ENCODE assay signal across 25 cellular contexts in genomic region chr17:33929181-33929724, GRCh38.
DNase-seq lines count a peak whose midpoint lies in the region; ATAC-seq and TF ChIP-seq lines count a peak whose summit lies in the region.
"Had no signal": no experiment of that assay in that cellular context is flagged by ENCODE, and none has a peak within 500 bp of the region (broad histone marks: within the 10 kb centered on the region; RNA-seq: fewer than 3 reads in every experiment).

No MANE protein-coding gene starts in this region.

- no peak for TF ChIP-seq RAD21 in neural cell (conservative IDR thresholded peaks at IDR 0.05)

- no peaks in the 10 kb centered on the region for H3K27me3 ChIP-seq in neural cell (ENCODE audit: insufficient read depth, low read depth, low read length)
- H3K27me3 ChIP-seq: colonic mucosa, gastrocnemius medialis, right atrium auricular region had no signal

- DNase-seq in NCI-H69 (lab: John Stamatoyannopoulos, UW) (peak; percentile 99), iPS DF 4.7 (ENCODE audit: extremely low read depth, low spot score) (peak; percentile 33), ureter (ENCODE audit: low spot score) (no peak), LoVo (ENCODE audit: low spot score) (no peak), dermis blood vessel endothelial cell (no peak)
- DNase-seq: activated CD4-positive, alpha-beta T cell treated with anti-CD3 and anti-CD28 coated beads, Interleukin-2, amount 50 U/mL, for 1 hour; CD4-positive, CD25-positive, alpha-beta regulatory T cell; colonic mucosa; esophagus squamous epithelium; gastrocnemius medialis; hypothalamus; left cardiac atrium; naive B cell; NCI-H146; NCI-H774; OCI-M1; spleen; stimulated activated CD4-positive, alpha-beta T cell treated with anti-CD3 and anti-CD28 coated beads, Interleukin-4, amount 100 ng/mL, for 4 hours; stimulated activated naive CD4-positive, alpha-beta T cell treated with Interleukin-2 at 50 U/mL for 16 hours had no signal

- H3K27ac ChIP-seq in HEK293 (ENCODE audit: extremely low read depth, low read depth, low read length) (no peak overlapping the region), neural cell (ENCODE audit: low read length) (peak overlapping the region; percentile 39)
- H3K27ac ChIP-seq: colonic mucosa, esophagus squamous epithelium, gastrocnemius medialis, KMS-11, right atrium auricular region, spleen, thoracic aorta had no signal

- H3K79me2 ChIP-seq in neural cell (replicated peaks; ENCODE audit: insufficient read depth, low read length): no peaks in the 10 kb centered on the region

- no peak for TF ChIP-seq EP300 in neural cell (conservative IDR thresholded peaks at IDR 0.05; ENCODE audit: poor library complexity, severe bottlenecking)

- no peaks in the 10 kb centered on the region for H3F3A ChIP-seq in neural cell (ENCODE audit: insufficient read depth, low read length, poor library complexity, severe bottlenecking)

- H3K4me3 ChIP-seq in HEK293 (ENCODE audit: low read depth, low read length) (no peak overlapping the region), neural cell (ENCODE audit: low read length) (peak overlapping the region; percentile 49)
- H3K4me3 ChIP-seq: colonic mucosa, esophagus squamous epithelium, gastrocnemius medialis, right atrium auricular region, spleen, thoracic aorta had no signal

- 0 out of 2 replicates have a peak, but pooled peaks cover 2% of the 10 kb centered on the region for H3K4me1 ChIP-seq in HEK293 (ENCODE audit: control insufficient read depth, insufficient read depth, low read length)
- H3K4me1 ChIP-seq: colonic mucosa, gastrocnemius medialis, right atrium auricular region, spleen had no signal

- POLR2A ChIA-PET in HEK293 (lab: Yijun Ruan, JAX): no interaction called here

- H3K9me3 ChIP-seq in HEK293 (ENCODE audit: control insufficient read depth, insufficient read depth, low read depth, low read length): no peaks in the 10 kb centered on the region
- H3K9me3 ChIP-seq in neural cell (ENCODE audit: low read length): no peaks in the 10 kb centered on the region
- H3K9me3 ChIP-seq: colonic mucosa, esophagus squamous epithelium, gastrocnemius medialis, right atrium auricular region, spleen, thoracic aorta had no signal

- no peaks in the 10 kb centered on the region for H3K9me2 ChIP-seq in neural cell (ENCODE audit: insufficient read depth, low read length)

- no peaks in the 10 kb centered on the region for H4K20me1 ChIP-seq in neural cell (ENCODE audit: insufficient read depth)

- no peak for ATAC-seq in HG02973 (IDR thresholded peaks at IDR 0.05; ENCODE audit: unreplicated experiment)
- ATAC-seq: gastrocnemius medialis, left cardiac atrium had no signal

- TF ChIP-seq CTCF in HEK293 (tag by site-specific recombination; IDR thresholded peaks at IDR 0.05): no peak
- no peak for TF ChIP-seq CTCF in neural cell (IDR thresholded peaks at IDR 0.05; ENCODE audit: poor library complexity, severe bottlenecking)

- H3K36me3 ChIP-seq in HEK293 (ENCODE audit: control insufficient read depth in 2 of 2, insufficient read depth in 1 of 2, low read length in 2 of 2) (no peaks in the 10 kb centered on the region), neural cell (ENCODE audit: insufficient read depth, low read length) (no peaks in the 10 kb centered on the region)
- H3K36me3 ChIP-seq: colonic mucosa, esophagus squamous epithelium, gastrocnemius medialis, right atrium auricular region, spleen, thoracic aorta had no signal

- H3K4me2 ChIP-seq in neural cell (ENCODE audit: low read length): peak overlapping the region; percentile 34
- H3K4me2 ChIP-seq: KMS-11 had no signal

- no peak overlapping the region for H3K9ac ChIP-seq in neural cell (ENCODE audit: low read length)
- H3K9ac ChIP-seq: KMS-11 had no signal

- CTCF ChIA-PET in HEK293 (lab: Yijun Ruan, JAX): interaction anchor here (0.7 to 3.4 kb wide), 11 partner anchors 11 to 432 kb away, joined by 3 to 59 read pairs (median 4); no protein-coding TSS in a partner anchor

- H2AFZ ChIP-seq in neural cell (ENCODE audit: low read depth, low read length): no peak overlapping the region

TF ChIP-seq in HEK293, 187 proteins besides CTCF, POLR2A, EP300 and RAD21:
- TF ChIP-seq ZNF433 (tag by site-specific recombination; IDR thresholded peaks at IDR 0.05; ENCODE audit: low read depth): no peak
- peak; percentile 78 for TF ChIP-seq GLIS1 (tag by site-specific recombination; IDR thresholded peaks at IDR 0.05)
- TF ChIP-seq ZIC2 (tag by site-specific recombination; IDR thresholded peaks at IDR 0.05): peak; percentile 90
- TF ChIP-seq, protein P1, sequence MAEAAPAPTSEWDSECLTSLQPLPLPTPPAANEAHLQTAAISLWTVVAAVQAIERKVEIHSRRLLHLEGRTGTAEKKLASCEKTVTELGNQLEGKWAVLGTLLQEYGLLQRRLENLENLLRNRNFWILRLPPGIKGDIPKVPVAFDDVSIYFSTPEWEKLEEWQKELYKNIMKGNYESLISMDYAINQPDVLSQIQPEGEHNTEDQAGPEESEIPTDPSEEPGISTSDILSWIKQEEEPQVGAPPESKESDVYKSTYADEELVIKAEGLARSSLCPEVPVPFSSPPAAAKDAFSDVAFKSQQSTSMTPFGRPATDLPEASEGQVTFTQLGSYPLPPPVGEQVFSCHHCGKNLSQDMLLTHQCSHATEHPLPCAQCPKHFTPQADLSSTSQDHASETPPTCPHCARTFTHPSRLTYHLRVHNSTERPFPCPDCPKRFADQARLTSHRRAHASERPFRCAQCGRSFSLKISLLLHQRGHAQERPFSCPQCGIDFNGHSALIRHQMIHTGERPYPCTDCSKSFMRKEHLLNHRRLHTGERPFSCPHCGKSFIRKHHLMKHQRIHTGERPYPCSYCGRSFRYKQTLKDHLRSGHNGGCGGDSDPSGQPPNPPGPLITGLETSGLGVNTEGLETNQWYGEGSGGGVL (tag by site-specific recombination; IDR thresholded peaks at IDR 0.05): no peak

TF ChIP-seq in neural cell, 6 proteins besides CTCF, POLR2A, EP300 and RAD21:
- TF ChIP-seq EZH2 (IDR thresholded peaks at IDR 0.05; ENCODE audit: borderline replicate concordance, insufficient read depth, low read length, poor library complexity, severe bottlenecking) (no peak), SMC3 (conservative IDR thresholded peaks at IDR 0.05; ENCODE audit: poor library complexity) (no peak), TAF1 (IDR thresholded peaks at IDR 0.05; ENCODE audit: low read depth) (no peak), POLR2AphosphoS5 (IDR thresholded peaks at IDR 0.05) (no peak), MXI1 (conservative IDR thresholded peaks at IDR 0.05; ENCODE audit: poor library complexity, severe bottlenecking) (no peak)
- TF ChIP-seq, protein P2, sequence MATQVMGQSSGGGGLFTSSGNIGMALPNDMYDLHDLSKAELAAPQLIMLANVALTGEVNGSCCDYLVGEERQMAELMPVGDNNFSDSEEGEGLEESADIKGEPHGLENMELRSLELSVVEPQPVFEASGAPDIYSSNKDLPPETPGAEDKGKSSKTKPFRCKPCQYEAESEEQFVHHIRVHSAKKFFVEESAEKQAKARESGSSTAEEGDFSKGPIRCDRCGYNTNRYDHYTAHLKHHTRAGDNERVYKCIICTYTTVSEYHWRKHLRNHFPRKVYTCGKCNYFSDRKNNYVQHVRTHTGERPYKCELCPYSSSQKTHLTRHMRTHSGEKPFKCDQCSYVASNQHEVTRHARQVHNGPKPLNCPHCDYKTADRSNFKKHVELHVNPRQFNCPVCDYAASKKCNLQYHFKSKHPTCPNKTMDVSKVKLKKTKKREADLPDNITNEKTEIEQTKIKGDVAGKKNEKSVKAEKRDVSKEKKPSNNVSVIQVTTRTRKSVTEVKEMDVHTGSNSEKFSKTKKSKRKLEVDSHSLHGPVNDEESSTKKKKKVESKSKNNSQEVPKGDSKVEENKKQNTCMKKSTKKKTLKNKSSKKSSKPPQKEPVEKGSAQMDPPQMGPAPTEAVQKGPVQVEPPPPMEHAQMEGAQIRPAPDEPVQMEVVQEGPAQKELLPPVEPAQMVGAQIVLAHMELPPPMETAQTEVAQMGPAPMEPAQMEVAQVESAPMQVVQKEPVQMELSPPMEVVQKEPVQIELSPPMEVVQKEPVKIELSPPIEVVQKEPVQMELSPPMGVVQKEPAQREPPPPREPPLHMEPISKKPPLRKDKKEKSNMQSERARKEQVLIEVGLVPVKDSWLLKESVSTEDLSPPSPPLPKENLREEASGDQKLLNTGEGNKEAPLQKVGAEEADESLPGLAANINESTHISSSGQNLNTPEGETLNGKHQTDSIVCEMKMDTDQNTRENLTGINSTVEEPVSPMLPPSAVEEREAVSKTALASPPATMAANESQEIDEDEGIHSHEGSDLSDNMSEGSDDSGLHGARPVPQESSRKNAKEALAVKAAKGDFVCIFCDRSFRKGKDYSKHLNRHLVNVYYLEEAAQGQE (IDR thresholded peaks at IDR 0.05; ENCODE audit: borderline replicate concordance): no peak
TF ChIP-seq in neural cell: peak in this region for 0.

Comparison
In these comparisons a context has a peak if more than half of its experiments do, and no peak if none do; other contexts are left out.
1. DNase-seq: peak in NCI-H69 (single experiment) and iPS DF 4.7 (single experiment); none in ureter (single experiment), LoVo (single experiment) and dermis blood vessel endothelial cell (single experiment).